9 cellular contexts compared by ENCODE assay signal in genomic region chr5:150113047-150113744, GRCh38. TPM values are rescaled to one million over a fixed set of nuclear protein-coding genes. Genes with fewer than 3 reads are reported as not detected.
A peak's percentile ranks its signal among the peaks of the same experiment; 100 is the strongest.
DNase-seq lines count a peak whose midpoint lies in the region; TF ChIP-seq lines count a peak whose summit lies in the region.
"Had no signal": no experiment of that assay in that cellular context is flagged by ENCODE, and none has a peak within 500 bp of the region (broad histone marks: within the 10 kb centered on the region; RNA-seq: fewer than 3 reads in every experiment).

No MANE protein-coding gene starts in this region.

- H3K4me3 ChIP-seq in brain microvascular endothelial cell (ENCODE audit: low read depth, low read length), result no peak overlapping the region
- H3K4me3 ChIP-seq in tibial nerve, result no peak overlapping the region

- H3K27me3 ChIP-seq in brain microvascular endothelial cell (replicated peaks) (no peaks in the 10 kb centered on the region), layer of hippocampus (ENCODE audit: control insufficient read depth, insufficient read depth, low read length) (no peaks in the 10 kb centered on the region), tibial nerve (no peaks in the 10 kb centered on the region)

- TF ChIP-seq EP300 in tibial nerve (IDR thresholded peaks at IDR 0.05), result no peak

- in situ Hi-C loops in brain microvascular endothelial cell (cut with HindIII; ENCODE audit: low pct_ligation_motif_present, low sequenced_read_pairs), result no loop called here

- WGBS in tibial nerve, 2 donors, result 54 to 56% methylated on average over 17 of the region's 18 CpGs

- H3K4me1 ChIP-seq in tibial nerve, result peaks cover 0 to 48% (median 13%) of the 10 kb centered on the region in 4 donors

- H3K36me3 ChIP-seq in brain microvascular endothelial cell (replicated peaks) (peaks cover 41% of the 10 kb centered on the region), tibial nerve (peaks cover 0 to 43% (median 0%) of the 10 kb centered on the region in 3 donors)

- H3K9me3 ChIP-seq in tibial nerve, result no peaks in the 10 kb centered on the region

- no peak for TF ChIP-seq CTCF in brain microvascular endothelial cell (IDR thresholded peaks at IDR 0.05; ENCODE audit: low read depth, low read length, missing control alignments)
- no peak for TF ChIP-seq CTCF in tibial nerve (IDR thresholded peaks at IDR 0.05)

- DNase-seq in HuH-7.5 (ENCODE audit: low spot score), result peak; percentile 9
- DNase-seq in brain microvascular endothelial cell, result no peak
- DNase-seq in tibial nerve (ENCODE audit: low spot score in 2 of 2), result peak; percentile 5 to 12
- DNase-seq in globus pallidus (ENCODE audit: low spot score), result no peak
- no peak for DNase-seq in SHP77 (lab: John Stamatoyannopoulos, UW)
- DNase-seq in pons (ENCODE audit: low spot score), result no peak
- DNase-seq: NCI-H1048 had no signal

- peak overlapping the region; percentile 65 for H3K27ac ChIP-seq in brain microvascular endothelial cell
- H3K27ac ChIP-seq in layer of hippocampus (ENCODE audit: low read depth, low read length), result peak overlapping the region; percentile 38
- peak overlapping the region; percentile 4 to 88 (median 65) for H3K27ac ChIP-seq in tibial nerve

- no peak for TF ChIP-seq POLR2A in tibial nerve (IDR thresholded peaks at IDR 0.05)

RNA-seq across cellular contexts. Expression of gene CSF1R, which starts 26.8 kb away (rescaled TPM):
- total RNA-seq in tibial nerve, result 10 to 100 TPM; 35.4 to 57.9 (median 45.3) TPM
- total RNA-seq: glomerular endothelial cell had no signal

RNA-seq across cellular contexts. Expression of gene PDGFRB, which starts 42.4 kb away (rescaled TPM):
- 100 to 1,000 TPM; 171 to 354 (median 217) TPM for total RNA-seq in tibial nerve

RNA-seq across cellular contexts. Expression of gene CDX1, which starts 53.4 kb away (rescaled TPM):
- total RNA-seq in tibial nerve, result 1 to 10 TPM in 1 of 4 donors, under 1 TPM in 1, not detected in 2; 0.22 to 2.5 TPM
- total RNA-seq: glomerular endothelial cell had no signal

Comparison
In these comparisons a context has a peak if more than half of its experiments do, and no peak if none do; other contexts are left out.
1. DNase-seq: peak in HuH-7.5 (single experiment) and tibial nerve (2 of 2); none in brain microvascular endothelial cell (single experiment), globus pallidus (single experiment), SHP77 (0 of 2) and pons (single experiment).
2. Peak in every context shown above with its lines, with median percentiles within 50 percentile points of each other: H3K27ac ChIP-seq.